13 cellular contexts compared by ENCODE assay signal in genomic region chr7:40008218-40008815, GRCh38. TPM values are rescaled to one million over a fixed set of nuclear protein-coding genes. Genes with fewer than 3 reads are reported as not detected.
DNase-seq lines count a peak whose midpoint lies in the region; ATAC-seq and TF ChIP-seq lines count a peak whose summit lies in the region.
"Had no signal": no experiment of that assay in that cellular context is flagged by ENCODE, and none has a peak within 500 bp of the region (broad histone marks: within the 10 kb centered on the region; RNA-seq: fewer than 3 reads in every experiment).

No MANE protein-coding gene starts in this region.

- H3K27me3 Mint-ChIP-seq in GM23338 (ENCODE audit: insufficient read depth, low read depth, poor library complexity): peaks cover 4% of the 10 kb centered on the region
- H3K27me3 Mint-ChIP-seq in endothelial cell (ENCODE audit: unreplicated experiment): no peaks in the 10 kb centered on the region
- H3K27me3 Mint-ChIP-seq: memory B cell had no signal

- H3K4me2 ChIP-seq in GM23338: peak overlapping the region; percentile 41

- WGBS in stomach, 5 donors: 52 to 66% (median 58%) methylated on average over 2 of the region's 2 CpGs

- TF ChIP-seq EP300 in stomach (IDR thresholded peaks at IDR 0.05): no peak

- no TSS peak for BruUV-seq in A673 (replicated peaks; lab: Mats Ljungman, UMichigan)

- H3K4me3 ChIP-seq in A673 (ENCODE audit: low read depth, low read length, poor library complexity, severe bottlenecking) (no peak overlapping the region), GM23338 (no peak overlapping the region), astrocyte of the cerebellum (ENCODE audit: low read depth, low read length) (no peak overlapping the region), foreskin fibroblast (ENCODE audit: low read depth in 1 of 2, low read length in 2 of 2) (no peak overlapping the region), stomach (no peak overlapping the region)

- H3K4me1 Mint-ChIP-seq in GM23338: peaks cover 8% of the 10 kb centered on the region; the same call in 2 of the 3 replicates
- H3K4me1 Mint-ChIP-seq in endothelial cell (ENCODE audit: unreplicated experiment): no peaks in the 10 kb centered on the region

- no peaks in the 10 kb centered on the region for H3F3A ChIP-seq in GM23338 (replicated peaks; ENCODE audit: low read depth)

- H3K9me3 Mint-ChIP-seq in GM23338 (no peaks in the 10 kb centered on the region), endothelial cell (ENCODE audit: unreplicated experiment) (no peaks in the 10 kb centered on the region)
- H3K9me3 Mint-ChIP-seq: memory B cell had no signal

- H3K36me3 Mint-ChIP-seq in GM23338 (ENCODE audit: low read depth) (peaks cover 14% of the 10 kb centered on the region; the same call in 2 of the 3 replicates), endothelial cell (ENCODE audit: low read depth, unreplicated experiment) (peaks cover 14% of the 10 kb centered on the region)

- no peak for DNase-seq in A673 (ENCODE audit: low spot score)
- no peak for DNase-seq in GM23338 (ENCODE audit: low spot score)
- DNase-seq in astrocyte of the cerebellum (ENCODE audit: low read depth): peak; percentile 62
- DNase-seq in foreskin fibroblast: peak; percentile 64 to 89
- no peak for DNase-seq in endothelial cell (ENCODE audit: low spot score)
- DNase-seq in stomach: no peak
- no peak for DNase-seq in NCI-H2081 (lab: John Stamatoyannopoulos, UW)
- no peak for DNase-seq in NCI-H187 treated with DMSO at 0.1 percent for 48 hours (lab: John Stamatoyannopoulos, UW)
- DNase-seq: activated CD8-positive, alpha-beta memory T cell treated with anti-CD3 and anti-CD28 coated beads, Interleukin-2, amount 50 U/mL, for 4 hours; anterior cingulate cortex; Karpas-422 had no signal

- peak overlapping the region; percentile 0 for H3K27ac ChIP-seq in A673 (ENCODE audit: low read depth, low read length, poor library complexity, severe bottlenecking)
- H3K27ac ChIP-seq in GM23338 (ENCODE audit: low read depth): no peak overlapping the region
- no peak overlapping the region for H3K27ac ChIP-seq in stomach

- TF ChIP-seq CTCF in A673 (conservative IDR thresholded peaks at IDR 0.05; ENCODE audit: low read depth, low read length): no peak
- TF ChIP-seq CTCF in GM23338 (conservative IDR thresholded peaks at IDR 0.05; ENCODE audit: low read depth in 2 of 2): no peak
- TF ChIP-seq CTCF in astrocyte of the cerebellum (IDR thresholded peaks at IDR 0.05; ENCODE audit: low read depth, low read length, missing control alignments): no peak
- no peak for TF ChIP-seq CTCF in foreskin fibroblast (IDR thresholded peaks at IDR 0.05; ENCODE audit: low read depth, low read length)
- no peak for TF ChIP-seq CTCF in endothelial cell (IDR thresholded peaks at IDR 0.05; ENCODE audit: unreplicated experiment)
- TF ChIP-seq CTCF in stomach (IDR thresholded peaks at IDR 0.05): no peak

- in situ Hi-C loops in astrocyte of the cerebellum (cut with HindIII; ENCODE audit: low sequenced_read_pairs): no loop called here

- H3K4me1 ChIP-seq in A673 (ENCODE audit: insufficient read depth, low read length, poor library complexity, severe bottlenecking) (no peaks in the 10 kb centered on the region), GM23338 (ENCODE audit: insufficient read depth) (peaks cover 16% of the 10 kb centered on the region), stomach (peaks cover 0 to 15% (median 11%) of the 10 kb centered on the region in 4 donors)

- 0 out of 2 replicates have a peak, but pooled peaks cover 4% of the 10 kb centered on the region for H4K20me1 ChIP-seq in GM23338 (replicated peaks; ENCODE audit: insufficient read depth)

- POLR2A ChIA-PET in A673 (lab: Charles Lee; ENCODE audit: low non-redundant PET): no interaction called here

- ATAC-seq in GM23338: no peak
- ATAC-seq: HCT116 had no signal

- no peaks in the 10 kb centered on the region for H3K9me2 ChIP-seq in GM23338 (ENCODE audit: insufficient read depth)

- no peaks in the 10 kb centered on the region for H3K27me3 ChIP-seq in A673 (replicated peaks; ENCODE audit: insufficient read depth, low read depth, low read length, poor library complexity)
- no peaks in the 10 kb centered on the region for H3K27me3 ChIP-seq in GM23338 (ENCODE audit: insufficient read depth)
- H3K27me3 ChIP-seq in stomach: no peaks in the 10 kb centered on the region

- no peaks in the 10 kb centered on the region for H3K9me3 ChIP-seq in A673 (ENCODE audit: low read depth, low read length, poor library complexity, severe bottlenecking)
- H3K9me3 ChIP-seq in stomach: no peaks in the 10 kb centered on the region

- no peak for TF ChIP-seq POLR2A in stomach (IDR thresholded peaks at IDR 0.05)

- H3K36me3 ChIP-seq in A673 (ENCODE audit: insufficient read depth, low read length, poor library complexity, severe bottlenecking) (peaks cover 14% of the 10 kb centered on the region), GM23338 (ENCODE audit: insufficient read depth) (0 out of 2 replicates have a peak, but pooled peaks cover 5% of the 10 kb centered on the region), stomach (peaks cover 5 to 41% (median 35%) of the 10 kb centered on the region in 4 donors)

- H3K79me2 ChIP-seq in GM23338 (replicated peaks; ENCODE audit: insufficient read depth): no peaks in the 10 kb centered on the region

- CTCF ChIA-PET in A673 (lab: Charles Lee): no interaction called here

- intact Hi-C loops in A673 (cut with micrococcal nuclease; ENCODE audit: unreplicated experiment) (no loop called here), stomach (cut with DNase I; ENCODE audit: low total_unique reads) (no loop called here)

- H3K27ac Mint-ChIP-seq in GM23338 (no peak overlapping the region), endothelial cell (ENCODE audit: unreplicated experiment) (no peak overlapping the region)
- H3K27ac Mint-ChIP-seq: memory B cell had no signal

- H3K4me3 Mint-ChIP-seq in GM23338 (no peak overlapping the region), endothelial cell (ENCODE audit: unreplicated experiment) (no peak overlapping the region)
- H3K4me3 Mint-ChIP-seq: memory B cell had no signal

- H2AFZ ChIP-seq in GM23338: no peak overlapping the region

TF ChIP-seq in GM23338, 12 proteins besides CTCF, POLR2A, EP300 and RAD21 (continues in another document):
- no peak for TF ChIP-seq POLR2AphosphoS5 (IDR thresholded peaks at IDR 0.05; ENCODE audit: low read depth)
- TF ChIP-seq STAT1 (IDR thresholded peaks at IDR 0.05; ENCODE audit: unreplicated experiment): no peak

RNA-seq across cellular contexts. Expression of gene CDK13, which starts 58.3 kb away (rescaled TPM):
- total RNA-seq in A673 (2021) (54.2 and 56.6 TPM in 2 replicates), endothelial cell (ENCODE audit: unreplicated experiment) (52.9 TPM), stomach (100 to 1,000 TPM in 2 of 5 donors, 10 to 100 TPM in 3; 43.7 to 140 (median 98.2) TPM)
- total RNA-seq in GM23338 (2014; rRNA removed; shearing (Covaris generic)): 80.2 and 88.4 TPM in 2 replicates
- polyA plus RNA-seq in GM23338 (2016; fragmentation: Nextera tagmentation; extraction: Ambion mirVana) (38.1 and 39.4 TPM in 2 replicates), stomach (10 to 100 TPM in 1 of 3 donors, 1 to 10 TPM in 2; 7.0 to 15.1 (median 8.0) TPM)

Comparison
In these comparisons a context has a peak if more than half of its experiments do, and no peak if none do; other contexts are left out.
1. DNase-seq: peak in astrocyte of the cerebellum (single experiment) and foreskin fibroblast (2 of 2); none in A673 (single experiment), GM23338 (single experiment), endothelial cell (single experiment), stomach (single experiment), NCI-H2081 (0 of 2) and NCI-H187 treated with DMSO at 0.1 percent for 48 hours (single experiment).